In the genomic region with DNA sequence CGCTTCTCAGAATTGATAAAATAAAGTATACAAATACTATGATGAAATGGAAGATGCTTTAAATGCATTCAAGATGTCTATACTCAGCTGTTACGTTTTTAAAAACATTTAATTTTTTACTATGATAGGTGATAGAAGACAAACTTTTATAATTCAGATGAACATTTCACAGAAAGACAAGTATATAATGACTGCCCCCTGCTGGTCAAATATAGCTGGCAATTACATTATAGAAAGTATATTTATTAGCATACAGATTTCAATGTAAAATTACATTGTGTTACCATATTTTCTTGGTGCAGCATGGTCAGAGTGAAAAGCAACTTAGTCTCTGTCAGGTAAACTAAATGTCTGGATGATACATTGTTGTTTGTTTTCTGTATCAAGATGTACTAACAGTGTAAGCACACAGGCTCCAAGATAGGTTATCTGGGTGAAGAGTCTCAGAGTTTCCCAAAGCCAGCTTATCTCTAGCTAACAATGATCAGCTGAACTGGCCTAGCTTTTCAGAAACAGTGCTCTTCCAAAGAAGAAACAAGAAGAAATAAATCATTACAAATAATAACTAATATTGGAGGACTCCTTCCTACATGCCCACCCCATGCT, we compare ENCODE assay signal across 1 cellular context.
A peak's percentile ranks its signal among the peaks of the same experiment; 100 is the strongest.
TF ChIP-seq lines count a peak whose summit lies in the region.

No MANE protein-coding gene starts in this region.

TF ChIP-seq in HepG2, 621 proteins besides CTCF, POLR2A, EP300 and RAD21 (continued from another document):
- TF ChIP-seq MNT (IDR thresholded peaks at IDR 0.05) (no peak), SRY (CRISPR knock-in tag; IDR thresholded peaks at IDR 0.05) (no peak), SP1 (IDR thresholded peaks at IDR 0.05) (no peak), SP1 (CRISPR knock-in tag; IDR thresholded peaks at IDR 0.05) (no peak), FOXP1 (IDR thresholded peaks at IDR 0.05) (no peak), FOXP1 (CRISPR knock-in tag; IDR thresholded peaks at IDR 0.05) (no peak), SMC3 (IDR thresholded peaks at IDR 0.05; ENCODE audit: low read length) (peak; percentile 60), SMARCE1 (IDR thresholded peaks at IDR 0.05; ENCODE audit: borderline replicate concordance) (no peak), MED8 (CRISPR knock-in tag; IDR thresholded peaks at IDR 0.05; ENCODE audit: insufficient replicate concordance) (no peak), KLF16 (CRISPR knock-in tag; IDR thresholded peaks at IDR 0.05) (no peak), STAG1 (CRISPR knock-in tag; IDR thresholded peaks at IDR 0.05) (peak; percentile 66)
